1 cellular context compared by ENCODE assay signal in the genomic region with DNA sequence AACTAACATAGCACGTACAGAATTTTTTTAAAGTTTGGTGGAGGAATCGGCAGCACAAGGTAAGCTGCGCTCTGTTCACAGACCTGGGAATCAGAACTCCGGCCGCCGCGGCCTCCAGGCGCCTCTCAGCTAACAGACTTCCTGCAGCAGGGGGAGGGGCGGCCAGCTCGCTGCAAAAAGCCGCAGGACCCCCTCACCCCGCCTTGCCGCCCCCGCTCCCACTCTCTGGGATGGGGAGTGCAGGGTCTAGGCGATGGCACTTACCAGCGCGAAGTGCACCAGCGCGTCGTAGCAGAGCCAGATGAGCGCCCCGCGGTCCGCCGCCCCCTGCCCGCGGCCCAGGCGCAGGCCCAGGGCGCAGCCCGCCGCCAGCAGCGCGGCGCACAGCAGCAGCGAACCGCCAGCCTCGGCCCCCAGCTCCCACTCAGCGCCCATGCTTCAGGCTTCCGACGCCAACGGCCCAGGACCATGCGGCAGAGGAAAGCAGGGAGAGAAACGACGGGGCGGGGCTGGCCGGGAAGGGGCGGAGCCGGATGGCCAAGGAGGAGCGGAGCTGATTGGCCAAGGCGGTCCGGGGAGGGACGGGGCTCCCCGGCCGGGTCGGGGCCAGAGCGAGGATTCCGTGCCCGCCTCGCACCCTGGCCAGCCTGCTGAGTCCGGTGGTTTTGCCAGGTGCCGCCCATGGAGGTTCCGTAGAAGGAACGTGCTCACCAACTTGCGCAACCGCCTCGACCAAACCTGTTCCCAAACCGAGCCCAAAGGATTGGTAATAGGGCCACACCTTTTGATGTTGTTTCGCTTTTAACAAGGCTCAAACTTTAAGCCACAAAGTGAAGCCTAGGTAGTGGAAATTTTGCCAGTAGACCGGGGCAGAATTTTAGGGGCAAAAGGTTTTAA.
TF ChIP-seq lines count a peak whose summit lies in the region.

A gene (minus strand): TSS at position 497 of the 897 bp plus-strand sequence. CDS start 62 bp downstream, at position 435.

TF ChIP-seq in HepG2, 621 proteins besides CTCF, POLR2A, EP300 and RAD21 (continued from another document and continues in another):
- TF ChIP-seq ZNF761 (CRISPR knock-in tag; conservative IDR thresholded peaks at IDR 0.05), result peak; percentile 76
- TF ChIP-seq ZNF562 (CRISPR knock-in tag; IDR thresholded peaks at IDR 0.05; ENCODE audit: borderline replicate concordance), result no peak
- TF ChIP-seq, protein P1, sequence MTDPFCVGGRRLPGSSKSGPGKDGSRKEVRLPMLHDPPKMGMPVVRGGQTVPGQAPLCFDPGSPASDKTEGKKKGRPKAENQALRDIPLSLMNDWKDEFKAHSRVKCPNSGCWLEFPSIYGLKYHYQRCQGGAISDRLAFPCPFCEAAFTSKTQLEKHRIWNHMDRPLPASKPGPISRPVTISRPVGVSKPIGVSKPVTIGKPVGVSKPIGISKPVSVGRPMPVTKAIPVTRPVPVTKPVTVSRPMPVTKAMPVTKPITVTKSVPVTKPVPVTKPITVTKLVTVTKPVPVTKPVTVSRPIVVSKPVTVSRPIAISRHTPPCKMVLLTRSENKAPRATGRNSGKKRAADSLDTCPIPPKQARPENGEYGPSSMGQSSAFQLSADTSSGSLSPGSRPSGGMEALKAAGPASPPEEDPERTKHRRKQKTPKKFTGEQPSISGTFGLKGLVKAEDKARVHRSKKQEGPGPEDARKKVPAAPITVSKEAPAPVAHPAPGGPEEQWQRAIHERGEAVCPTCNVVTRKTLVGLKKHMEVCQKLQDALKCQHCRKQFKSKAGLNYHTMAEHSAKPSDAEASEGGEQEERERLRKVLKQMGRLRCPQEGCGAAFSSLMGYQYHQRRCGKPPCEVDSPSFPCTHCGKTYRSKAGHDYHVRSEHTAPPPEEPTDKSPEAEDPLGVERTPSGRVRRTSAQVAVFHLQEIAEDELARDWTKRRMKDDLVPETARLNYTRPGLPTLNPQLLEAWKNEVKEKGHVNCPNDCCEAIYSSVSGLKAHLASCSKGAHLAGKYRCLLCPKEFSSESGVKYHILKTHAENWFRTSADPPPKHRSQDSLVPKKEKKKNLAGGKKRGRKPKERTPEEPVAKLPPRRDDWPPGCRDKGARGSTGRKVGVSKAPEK (CRISPR knock-in tag; IDR thresholded peaks at IDR 0.05; ENCODE audit: borderline replicate concordance), result no peak
- peak; percentile 89 for TF ChIP-seq BRCA1 (CRISPR knock-in tag; IDR thresholded peaks at IDR 0.05)
- TF ChIP-seq U2AF2 (IDR thresholded peaks at IDR 0.05; ENCODE audit: low read depth, low read length), result no peak
- TF ChIP-seq FIP1L1 (IDR thresholded peaks at IDR 0.05; ENCODE audit: borderline replicate concordance, insufficient read depth, low read depth, low read length), result no peak
- peak; percentile 89; the same call in 1 of the 3 replicates for TF ChIP-seq MXI1 (IDR thresholded peaks at IDR 0.05; ENCODE audit: borderline replicate concordance, low read depth, low read length)
- no peak for TF ChIP-seq ZNF780A (CRISPR knock-in tag; IDR thresholded peaks at IDR 0.05)
- no peak for TF ChIP-seq LCORL (IDR thresholded peaks at IDR 0.05)
- TF ChIP-seq LCORL (CRISPR knock-in tag; IDR thresholded peaks at IDR 0.05), result peak; percentile 87
- TF ChIP-seq, protein P2, sequence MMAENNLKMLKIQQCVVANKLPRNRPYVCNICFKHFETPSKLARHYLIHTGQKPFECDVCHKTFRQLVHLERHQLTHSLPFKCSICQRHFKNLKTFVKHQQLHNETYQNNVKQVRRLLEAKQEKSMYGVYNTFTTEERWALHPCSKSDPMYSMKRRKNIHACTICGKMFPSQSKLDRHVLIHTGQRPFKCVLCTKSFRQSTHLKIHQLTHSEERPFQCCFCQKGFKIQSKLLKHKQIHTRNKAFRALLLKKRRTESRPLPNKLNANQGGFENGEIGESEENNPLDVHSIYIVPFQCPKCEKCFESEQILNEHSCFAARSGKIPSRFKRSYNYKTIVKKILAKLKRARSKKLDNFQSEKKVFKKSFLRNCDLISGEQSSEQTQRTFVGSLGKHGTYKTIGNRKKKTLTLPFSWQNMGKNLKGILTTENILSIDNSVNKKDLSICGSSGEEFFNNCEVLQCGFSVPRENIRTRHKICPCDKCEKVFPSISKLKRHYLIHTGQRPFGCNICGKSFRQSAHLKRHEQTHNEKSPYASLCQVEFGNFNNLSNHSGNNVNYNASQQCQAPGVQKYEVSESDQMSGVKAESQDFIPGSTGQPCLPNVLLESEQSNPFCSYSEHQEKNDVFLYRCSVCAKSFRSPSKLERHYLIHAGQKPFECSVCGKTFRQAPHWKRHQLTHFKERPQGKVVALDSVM (CRISPR knock-in tag; IDR thresholded peaks at IDR 0.05), result no peak
- no peak for TF ChIP-seq ZNF282 (IDR thresholded peaks at IDR 0.05; ENCODE audit: partially characterized antibody)
- TF ChIP-seq TCF7 (IDR thresholded peaks at IDR 0.05; ENCODE audit: low read depth), result no peak
- peak; percentile 88 for TF ChIP-seq ZNF441 (CRISPR knock-in tag; IDR thresholded peaks at IDR 0.05; ENCODE audit: borderline replicate concordance)
- no peak for TF ChIP-seq HHEX (CRISPR knock-in tag; IDR thresholded peaks at IDR 0.05)
- TF ChIP-seq HNF4A (CRISPR knock-in tag; IDR thresholded peaks at IDR 0.05), result peak; percentile 13; the same call in 1 of the 2 replicates
- no peak for TF ChIP-seq ZNF841 (CRISPR knock-in tag; IDR thresholded peaks at IDR 0.05; ENCODE audit: borderline replicate concordance)
- peak; percentile 86 for TF ChIP-seq HNRNPL (IDR thresholded peaks at IDR 0.05; ENCODE audit: low read depth, low read length)
- TF ChIP-seq THYN1 (CRISPR knock-in tag; IDR thresholded peaks at IDR 0.05; ENCODE audit: borderline replicate concordance, low read depth), result no peak
- TF ChIP-seq, protein P3, sequence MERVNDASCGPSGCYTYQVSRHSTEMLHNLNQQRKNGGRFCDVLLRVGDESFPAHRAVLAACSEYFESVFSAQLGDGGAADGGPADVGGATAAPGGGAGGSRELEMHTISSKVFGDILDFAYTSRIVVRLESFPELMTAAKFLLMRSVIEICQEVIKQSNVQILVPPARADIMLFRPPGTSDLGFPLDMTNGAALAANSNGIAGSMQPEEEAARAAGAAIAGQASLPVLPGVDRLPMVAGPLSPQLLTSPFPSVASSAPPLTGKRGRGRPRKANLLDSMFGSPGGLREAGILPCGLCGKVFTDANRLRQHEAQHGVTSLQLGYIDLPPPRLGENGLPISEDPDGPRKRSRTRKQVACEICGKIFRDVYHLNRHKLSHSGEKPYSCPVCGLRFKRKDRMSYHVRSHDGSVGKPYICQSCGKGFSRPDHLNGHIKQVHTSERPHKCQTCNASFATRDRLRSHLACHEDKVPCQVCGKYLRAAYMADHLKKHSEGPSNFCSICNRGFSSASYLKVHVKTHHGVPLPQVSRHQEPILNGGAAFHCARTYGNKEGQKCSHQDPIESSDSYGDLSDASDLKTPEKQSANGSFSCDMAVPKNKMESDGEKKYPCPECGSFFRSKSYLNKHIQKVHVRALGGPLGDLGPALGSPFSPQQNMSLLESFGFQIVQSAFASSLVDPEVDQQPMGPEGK (CRISPR knock-in tag; IDR thresholded peaks at IDR 0.05), result peak; percentile 70
- peak; percentile 95 for TF ChIP-seq BORCS8-MEF2B (CRISPR knock-in tag; IDR thresholded peaks at IDR 0.05)
- TF ChIP-seq ZEB1 (IDR thresholded peaks at IDR 0.05; ENCODE audit: insufficient replicate concordance, low read depth), result no peak
- TF ChIP-seq, protein P4, sequence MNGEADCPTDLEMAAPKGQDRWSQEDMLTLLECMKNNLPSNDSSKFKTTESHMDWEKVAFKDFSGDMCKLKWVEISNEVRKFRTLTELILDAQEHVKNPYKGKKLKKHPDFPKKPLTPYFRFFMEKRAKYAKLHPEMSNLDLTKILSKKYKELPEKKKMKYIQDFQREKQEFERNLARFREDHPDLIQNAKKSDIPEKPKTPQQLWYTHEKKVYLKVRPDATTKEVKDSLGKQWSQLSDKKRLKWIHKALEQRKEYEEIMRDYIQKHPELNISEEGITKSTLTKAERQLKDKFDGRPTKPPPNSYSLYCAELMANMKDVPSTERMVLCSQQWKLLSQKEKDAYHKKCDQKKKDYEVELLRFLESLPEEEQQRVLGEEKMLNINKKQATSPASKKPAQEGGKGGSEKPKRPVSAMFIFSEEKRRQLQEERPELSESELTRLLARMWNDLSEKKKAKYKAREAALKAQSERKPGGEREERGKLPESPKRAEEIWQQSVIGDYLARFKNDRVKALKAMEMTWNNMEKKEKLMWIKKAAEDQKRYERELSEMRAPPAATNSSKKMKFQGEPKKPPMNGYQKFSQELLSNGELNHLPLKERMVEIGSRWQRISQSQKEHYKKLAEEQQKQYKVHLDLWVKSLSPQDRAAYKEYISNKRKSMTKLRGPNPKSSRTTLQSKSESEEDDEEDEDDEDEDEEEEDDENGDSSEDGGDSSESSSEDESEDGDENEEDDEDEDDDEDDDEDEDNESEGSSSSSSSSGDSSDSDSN (CRISPR knock-in tag; IDR thresholded peaks at IDR 0.05), result peak; percentile 90
- TF ChIP-seq MBD4 (IDR thresholded peaks at IDR 0.05; ENCODE audit: borderline replicate concordance, low read length), result no peak
- TF ChIP-seq TEAD2 (CRISPR knock-in tag; IDR thresholded peaks at IDR 0.05), result 0 out of 2 replicates have a peak, but pooled peaks have one; percentile 68
- TF ChIP-seq, protein P5, sequence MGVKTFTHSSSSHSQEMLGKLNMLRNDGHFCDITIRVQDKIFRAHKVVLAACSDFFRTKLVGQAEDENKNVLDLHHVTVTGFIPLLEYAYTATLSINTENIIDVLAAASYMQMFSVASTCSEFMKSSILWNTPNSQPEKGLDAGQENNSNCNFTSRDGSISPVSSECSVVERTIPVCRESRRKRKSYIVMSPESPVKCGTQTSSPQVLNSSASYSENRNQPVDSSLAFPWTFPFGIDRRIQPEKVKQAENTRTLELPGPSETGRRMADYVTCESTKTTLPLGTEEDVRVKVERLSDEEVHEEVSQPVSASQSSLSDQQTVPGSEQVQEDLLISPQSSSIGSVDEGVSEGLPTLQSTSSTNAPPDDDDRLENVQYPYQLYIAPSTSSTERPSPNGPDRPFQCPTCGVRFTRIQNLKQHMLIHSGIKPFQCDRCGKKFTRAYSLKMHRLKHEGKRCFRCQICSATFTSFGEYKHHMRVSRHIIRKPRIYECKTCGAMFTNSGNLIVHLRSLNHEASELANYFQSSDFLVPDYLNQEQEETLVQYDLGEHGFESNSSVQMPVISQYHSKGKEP (CRISPR knock-in tag; IDR thresholded peaks at IDR 0.05), result peak; percentile 15; the same call in 1 of the 2 replicates
- TF ChIP-seq, protein P6, sequence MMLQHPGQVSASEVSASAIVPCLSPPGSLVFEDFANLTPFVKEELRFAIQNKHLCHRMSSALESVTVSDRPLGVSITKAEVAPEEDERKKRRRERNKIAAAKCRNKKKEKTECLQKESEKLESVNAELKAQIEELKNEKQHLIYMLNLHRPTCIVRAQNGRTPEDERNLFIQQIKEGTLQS (CRISPR knock-in tag; IDR thresholded peaks at IDR 0.05), result no peak
- no peak for TF ChIP-seq ZNF20 (CRISPR knock-in tag; IDR thresholded peaks at IDR 0.05)
- no peak for TF ChIP-seq GZF1 (CRISPR knock-in tag; IDR thresholded peaks at IDR 0.05)
- TF ChIP-seq FOXA3 (CRISPR knock-in tag; IDR thresholded peaks at IDR 0.05), result 0 out of 2 replicates have a peak, but pooled peaks have one; percentile 32
- TF ChIP-seq, protein P7, sequence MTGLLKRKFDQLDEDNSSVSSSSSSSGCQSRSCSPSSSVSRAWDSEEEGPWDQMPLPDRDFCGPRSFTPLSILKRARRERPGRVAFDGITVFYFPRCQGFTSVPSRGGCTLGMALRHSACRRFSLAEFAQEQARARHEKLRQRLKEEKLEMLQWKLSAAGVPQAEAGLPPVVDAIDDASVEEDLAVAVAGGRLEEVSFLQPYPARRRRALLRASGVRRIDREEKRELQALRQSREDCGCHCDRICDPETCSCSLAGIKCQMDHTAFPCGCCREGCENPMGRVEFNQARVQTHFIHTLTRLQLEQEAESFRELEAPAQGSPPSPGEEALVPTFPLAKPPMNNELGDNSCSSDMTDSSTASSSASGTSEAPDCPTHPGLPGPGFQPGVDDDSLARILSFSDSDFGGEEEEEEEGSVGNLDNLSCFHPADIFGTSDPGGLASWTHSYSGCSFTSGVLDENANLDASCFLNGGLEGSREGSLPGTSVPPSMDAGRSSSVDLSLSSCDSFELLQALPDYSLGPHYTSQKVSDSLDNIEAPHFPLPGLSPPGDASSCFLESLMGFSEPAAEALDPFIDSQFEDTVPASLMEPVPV (CRISPR knock-in tag; IDR thresholded peaks at IDR 0.05), result peak; percentile 84
- TF ChIP-seq ZNF253 (CRISPR knock-in tag; IDR thresholded peaks at IDR 0.05; ENCODE audit: borderline replicate concordance), result peak; percentile 66; the same call in 1 of the 2 replicates
- 0 out of 2 replicates have a peak, but pooled peaks have one; percentile 51 for TF ChIP-seq JUND (CRISPR knock-in tag; IDR thresholded peaks at IDR 0.05)
- no peak for TF ChIP-seq CAMTA2 (CRISPR knock-in tag; IDR thresholded peaks at IDR 0.05; ENCODE audit: borderline replicate concordance)
- TF ChIP-seq CEBPG (CRISPR knock-in tag; IDR thresholded peaks at IDR 0.05), result peak; percentile 90
- no peak for TF ChIP-seq CREB1 (IDR thresholded peaks at IDR 0.05)
- TF ChIP-seq CREB1 (CRISPR knock-in tag; IDR thresholded peaks at IDR 0.05), result no peak
- no peak for TF ChIP-seq POLR2AphosphoS2 (IDR thresholded peaks at IDR 0.05; ENCODE audit: low read depth, low read length)
- TF ChIP-seq SSRP1 (CRISPR knock-in tag; IDR thresholded peaks at IDR 0.05), result 0 out of 2 replicates have a peak, but pooled peaks have one; percentile 50
- TF ChIP-seq ZNF672 (CRISPR knock-in tag; IDR thresholded peaks at IDR 0.05), result no peak
- no peak for TF ChIP-seq GTF2F1 (IDR thresholded peaks at IDR 0.05; ENCODE audit: low read length)
- TF ChIP-seq JUN (CRISPR knock-in tag; IDR thresholded peaks at IDR 0.05), result no peak
- TF ChIP-seq ZNF589 (CRISPR knock-in tag; conservative IDR thresholded peaks at IDR 0.05), result no peak
- TF ChIP-seq, protein P8, sequence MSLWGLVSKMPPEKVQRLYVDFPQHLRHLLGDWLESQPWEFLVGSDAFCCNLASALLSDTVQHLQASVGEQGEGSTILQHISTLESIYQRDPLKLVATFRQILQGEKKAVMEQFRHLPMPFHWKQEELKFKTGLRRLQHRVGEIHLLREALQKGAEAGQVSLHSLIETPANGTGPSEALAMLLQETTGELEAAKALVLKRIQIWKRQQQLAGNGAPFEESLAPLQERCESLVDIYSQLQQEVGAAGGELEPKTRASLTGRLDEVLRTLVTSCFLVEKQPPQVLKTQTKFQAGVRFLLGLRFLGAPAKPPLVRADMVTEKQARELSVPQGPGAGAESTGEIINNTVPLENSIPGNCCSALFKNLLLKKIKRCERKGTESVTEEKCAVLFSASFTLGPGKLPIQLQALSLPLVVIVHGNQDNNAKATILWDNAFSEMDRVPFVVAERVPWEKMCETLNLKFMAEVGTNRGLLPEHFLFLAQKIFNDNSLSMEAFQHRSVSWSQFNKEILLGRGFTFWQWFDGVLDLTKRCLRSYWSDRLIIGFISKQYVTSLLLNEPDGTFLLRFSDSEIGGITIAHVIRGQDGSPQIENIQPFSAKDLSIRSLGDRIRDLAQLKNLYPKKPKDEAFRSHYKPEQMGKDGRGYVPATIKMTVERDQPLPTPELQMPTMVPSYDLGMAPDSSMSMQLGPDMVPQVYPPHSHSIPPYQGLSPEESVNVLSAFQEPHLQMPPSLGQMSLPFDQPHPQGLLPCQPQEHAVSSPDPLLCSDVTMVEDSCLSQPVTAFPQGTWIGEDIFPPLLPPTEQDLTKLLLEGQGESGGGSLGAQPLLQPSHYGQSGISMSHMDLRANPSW (CRISPR knock-in tag; IDR thresholded peaks at IDR 0.05; ENCODE audit: borderline replicate concordance), result no peak
- no peak for TF ChIP-seq CBX2 (IDR thresholded peaks at IDR 0.05; ENCODE audit: low read depth, low read length)
- no peak for TF ChIP-seq CBX2 (CRISPR knock-in tag; IDR thresholded peaks at IDR 0.05; ENCODE audit: low read depth)
- TF ChIP-seq KDM5B (CRISPR knock-in tag; IDR thresholded peaks at IDR 0.05; ENCODE audit: borderline replicate concordance), result peak; percentile 95
- TF ChIP-seq ZNF564 (CRISPR knock-in tag; IDR thresholded peaks at IDR 0.05), result no peak
- TF ChIP-seq ZSCAN31 (CRISPR knock-in tag; IDR thresholded peaks at IDR 0.05; ENCODE audit: low read depth), result peak; percentile 81
- no peak for TF ChIP-seq ZNF567 (CRISPR knock-in tag; IDR thresholded peaks at IDR 0.05; ENCODE audit: borderline replicate concordance)
